22 cellular contexts compared by ENCODE assay signal in the genomic region with DNA sequence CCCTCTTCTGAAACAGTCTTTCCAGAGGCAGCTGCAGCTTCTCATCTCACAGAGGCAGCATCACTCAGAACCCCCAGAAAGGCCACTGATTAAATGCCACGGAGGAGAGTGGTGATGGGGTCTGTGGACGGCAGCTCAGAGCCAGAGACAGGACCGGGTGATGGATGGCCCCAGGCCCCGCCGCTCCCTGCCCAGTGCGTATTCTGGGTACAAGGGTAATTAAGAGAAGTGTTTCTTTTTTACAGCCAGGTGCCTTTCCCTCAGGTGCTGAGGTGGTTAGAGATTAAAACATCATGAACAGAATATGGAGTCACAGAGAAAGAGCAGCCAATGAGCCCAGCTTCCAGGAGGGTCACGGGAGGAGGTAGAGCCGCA.
DNase-seq lines count a peak whose midpoint lies in the region; ATAC-seq and TF ChIP-seq lines count a peak whose summit lies in the region.
"Had no signal": no experiment of that assay in that cellular context is flagged by ENCODE, and none has a peak within 500 bp of the region (broad histone marks: within the 10 kb centered on the region; RNA-seq: fewer than 3 reads in every experiment).

No MANE protein-coding gene starts in this region.

- H3K4me1 ChIP-seq in BLaER1 (peaks cover 45% of the 10 kb centered on the region), Caco-2 (peaks cover 28% of the 10 kb centered on the region), neuronal stem cell (ENCODE audit: control insufficient read depth in 2 of 2, insufficient read depth in 1 of 2, low read depth in 1 of 2, low read length in 2 of 2) (peaks cover 0 to 5% of the 10 kb centered on the region in 2 donors)

- H2BK12ac ChIP-seq in neuronal stem cell (ENCODE audit: low read length), result no peak overlapping the region

- H3K4ac ChIP-seq in neuronal stem cell (ENCODE audit: low read length), result no peak overlapping the region

- no peak overlapping the region for H2BK5ac ChIP-seq in neuronal stem cell (ENCODE audit: low read length)

- H3K27me3 Mint-ChIP-seq in Caco-2 (ENCODE audit: insufficient read depth, unreplicated experiment) (no peaks in the 10 kb centered on the region), endothelial cell (ENCODE audit: unreplicated experiment) (peaks cover 2% of the 10 kb centered on the region)

- H3K9ac ChIP-seq in BLaER1 (no peak overlapping the region), neuronal stem cell (ENCODE audit: low read depth, low read length, poor library complexity) (no peak overlapping the region)
- H3K9ac ChIP-seq: BLaER1 treated with 17β-estradiol and CSF1 and Interleukin-3, amounts not matched to agents 10 nM and 100 nM had no signal

- no peak overlapping the region for H3K4me3 Mint-ChIP-seq in Caco-2 (ENCODE audit: unreplicated experiment)
- peak overlapping the region; percentile 1 for H3K4me3 Mint-ChIP-seq in endothelial cell (ENCODE audit: unreplicated experiment)
- H3K4me3 Mint-ChIP-seq: CD4-positive, alpha-beta T cell; CD8-positive, alpha-beta T cell had no signal

- POLR2A ChIA-PET in Caco-2 (lab: Charles Lee), result no interaction called here

- H3K4me3 ChIP-seq in BLaER1 (no peak overlapping the region), Caco-2 (ENCODE audit: low read depth, low read length) (no peak overlapping the region), neuronal stem cell (ENCODE audit: low read length in 2 of 2) (no peak overlapping the region)
- H3K4me3 ChIP-seq: BLaER1 treated with 17β-estradiol and CSF1 and Interleukin-3, amounts not matched to agents 10 nM and 100 nM; GM12878 had no signal

- no peak overlapping the region for H3K23ac ChIP-seq in neuronal stem cell (ENCODE audit: low read depth, low read length, poor library complexity)

- H3K9me3 ChIP-seq in BLaER1, result peaks cover 48% of the 10 kb centered on the region
- peaks cover 25% of the 10 kb centered on the region for H3K9me3 ChIP-seq in Caco-2
- H3K9me3 ChIP-seq in neuronal stem cell (replicated peaks in 1 of 2; ENCODE audit: control insufficient read depth in 2 of 2, insufficient read depth in 1 of 2, low read depth in 1 of 2, low read length in 2 of 2), result peaks cover 5 to 8% of the 10 kb centered on the region in 2 donors
- H3K9me3 ChIP-seq: BE2C had no signal

- H2AK5ac ChIP-seq in neuronal stem cell (ENCODE audit: low read depth, low read length), result no peak overlapping the region

- peak overlapping the region; percentile 6 for H3K18ac ChIP-seq in neuronal stem cell (ENCODE audit: low read length)

- no peak overlapping the region for H2AFZ ChIP-seq in neuronal stem cell (ENCODE audit: low read length)

- 0 out of 2 replicates have a peak overlapping the region, but pooled peaks have one; percentile 6 for H3K27ac ChIP-seq in BLaER1
- no peak overlapping the region for H3K27ac ChIP-seq in neuronal stem cell (replicated peaks; ENCODE audit: low read length)
- H3K27ac ChIP-seq: BLaER1 treated with 17β-estradiol and CSF1 and Interleukin-3, amounts not matched to agents 10 nM and 100 nM; C4-2B had no signal

- no peak for ATAC-seq in HG03095 (IDR thresholded peaks at IDR 0.05; ENCODE audit: unreplicated experiment)
- ATAC-seq: CD8-positive, alpha-beta T cell; GM12878 had no signal

- peaks cover 26% of the 10 kb centered on the region for H3K4me1 Mint-ChIP-seq in Caco-2 (ENCODE audit: low read depth, unreplicated experiment)
- peaks cover 3% of the 10 kb centered on the region for H3K4me1 Mint-ChIP-seq in endothelial cell (ENCODE audit: unreplicated experiment)

- H3K79me1 ChIP-seq in neuronal stem cell (ENCODE audit: low read depth, low read length), result no peaks in the 10 kb centered on the region

- H3K36me3 Mint-ChIP-seq in Caco-2 (ENCODE audit: insufficient read depth, unreplicated experiment), result no peaks in the 10 kb centered on the region
- peaks cover 5% of the 10 kb centered on the region for H3K36me3 Mint-ChIP-seq in endothelial cell (ENCODE audit: low read depth, unreplicated experiment)
- H3K36me3 Mint-ChIP-seq: CD8-positive, alpha-beta T cell had no signal

- no peak overlapping the region for H4K8ac ChIP-seq in neuronal stem cell (ENCODE audit: low read depth, low read length)

- DNase-seq in Caco-2 (no peak), endothelial cell (ENCODE audit: low spot score) (no peak), neuronal stem cell (ENCODE audit: low spot score) (no peak), NCI-H1694 treated with DMSO at 0.1 percent for 48 hours (lab: John Stamatoyannopoulos, UW) (no peak)
- DNase-seq in activated T-cell treated with anti-CD3 and anti-CD28 coated beads, Interleukin-2, amount 50 U/mL, for 48 hours, result no peak
- DNase-seq: 8988T; ACHN; BE2C; CD4-positive, alpha-beta T cell; CD8-positive, alpha-beta T cell; DMS 273 treated with DMSO at 0.1 percent for 48 hours; DMS153; DMS53; DMS79; DND-41; EL; GDM1 had no signal

- H3K4me2 ChIP-seq in BLaER1, result no peak overlapping the region
- no peak overlapping the region for H3K4me2 ChIP-seq in neuronal stem cell (ENCODE audit: insufficient read depth, low read length, poor library complexity, severe bottlenecking)

- H4K20me1 ChIP-seq in BLaER1, result no peaks in the 10 kb centered on the region

- WGBS in neuronal stem cell (ENCODE audit: extremely low coverage in 2 of 2, insufficient read length in 2 of 2, insufficient replicate concordance in 1 of 2), 2 donors, result no CpG with 5 or more reads among the region's 8 CpGs

- no peak overlapping the region for H2BK120ac ChIP-seq in neuronal stem cell (ENCODE audit: low read depth, low read length)

- TF ChIP-seq CTCF in Caco-2 (IDR thresholded peaks at IDR 0.05; ENCODE audit: insufficient read depth in 1 of 2, low read depth in 1 of 2, low read length in 1 of 2, severe bottlenecking in 1 of 2, unreplicated experiment in 1 of 2) (no peak), endothelial cell (IDR thresholded peaks at IDR 0.05; ENCODE audit: unreplicated experiment) (no peak)

- BruUV-seq in Caco-2 (replicated peaks; lab: Mats Ljungman, UMichigan), result no TSS peak

- intact Hi-C loops in Caco-2 (cut with micrococcal nuclease; ENCODE audit: unreplicated experiment), result no loop called here

- H3K27ac Mint-ChIP-seq in Caco-2 (ENCODE audit: unreplicated experiment), result peak overlapping the region; percentile 87
- H3K27ac Mint-ChIP-seq in endothelial cell (ENCODE audit: unreplicated experiment), result no peak overlapping the region
- H3K27ac Mint-ChIP-seq: CD4-positive, alpha-beta T cell; CD8-positive, alpha-beta T cell had no signal

- H3K27me3 ChIP-seq in BLaER1 (no peaks in the 10 kb centered on the region), Caco-2 (replicated peaks; ENCODE audit: control insufficient read depth, insufficient read depth, low read length) (no peaks in the 10 kb centered on the region), neuronal stem cell (ENCODE audit: control insufficient read depth in 3 of 3, insufficient read depth in 3 of 3, low read depth in 1 of 3, low read length in 3 of 3) (peaks cover 0 to 4% (median 0%) of the 10 kb centered on the region in 3 experiments)
- H3K27me3 ChIP-seq: BE2C had no signal

- peak overlapping the region; percentile 11 for H2BK15ac ChIP-seq in neuronal stem cell (ENCODE audit: low read length)

- H3K14ac ChIP-seq in neuronal stem cell (ENCODE audit: low read length), result no peak overlapping the region

- H3K36me3 ChIP-seq in BLaER1 (no peaks in the 10 kb centered on the region), Caco-2 (ENCODE audit: control insufficient read depth, insufficient read depth, low read length) (no peaks in the 10 kb centered on the region), neuronal stem cell (replicated peaks in 1 of 2; ENCODE audit: control insufficient read depth in 2 of 2, insufficient read depth in 2 of 2, low read length in 2 of 2) (no peaks in the 10 kb centered on the region)
- H3K36me3 ChIP-seq: BE2C had no signal

- no peak overlapping the region for H4K91ac ChIP-seq in neuronal stem cell (ENCODE audit: low read depth, low read length, poor library complexity)

- H3K9me3 Mint-ChIP-seq in Caco-2 (ENCODE audit: unreplicated experiment) (peaks cover 37% of the 10 kb centered on the region), endothelial cell (ENCODE audit: unreplicated experiment) (peaks cover 11% of the 10 kb centered on the region)

- CTCF ChIA-PET in Caco-2 (lab: Charles Lee), result interaction anchor here (0.6 kb wide), 1 partner anchor 227 kb away, joined by 3 read pairs; no protein-coding TSS in a partner anchor
